In genomic region chr15:57571725-57572124, GRCh38 we compare ENCODE assay signal across 2 cellular contexts.
TF ChIP-seq lines count a peak whose summit lies in the region.

No MANE protein-coding gene starts in this region.

TF ChIP-seq in A549, 52 proteins besides CTCF, POLR2A, EP300 and RAD21 (continued from another document):
- TF ChIP-seq, protein P1, sequence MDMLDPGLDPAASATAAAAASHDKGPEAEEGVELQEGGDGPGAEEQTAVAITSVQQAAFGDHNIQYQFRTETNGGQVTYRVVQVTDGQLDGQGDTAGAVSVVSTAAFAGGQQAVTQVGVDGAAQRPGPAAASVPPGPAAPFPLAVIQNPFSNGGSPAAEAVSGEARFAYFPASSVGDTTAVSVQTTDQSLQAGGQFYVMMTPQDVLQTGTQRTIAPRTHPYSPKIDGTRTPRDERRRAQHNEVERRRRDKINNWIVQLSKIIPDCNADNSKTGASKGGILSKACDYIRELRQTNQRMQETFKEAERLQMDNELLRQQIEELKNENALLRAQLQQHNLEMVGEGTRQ (IDR thresholded peaks at IDR 0.05), result peak; percentile 44; the same call in 1 of the 2 replicates
- TF ChIP-seq ZFP36 (IDR thresholded peaks at IDR 0.05; ENCODE audit: borderline replicate concordance, partially characterized antibody), result no peak

TF ChIP-seq in K562, 482 proteins besides CTCF, POLR2A, EP300 and RAD21 (continued from another document):
- TF ChIP-seq, protein P2, sequence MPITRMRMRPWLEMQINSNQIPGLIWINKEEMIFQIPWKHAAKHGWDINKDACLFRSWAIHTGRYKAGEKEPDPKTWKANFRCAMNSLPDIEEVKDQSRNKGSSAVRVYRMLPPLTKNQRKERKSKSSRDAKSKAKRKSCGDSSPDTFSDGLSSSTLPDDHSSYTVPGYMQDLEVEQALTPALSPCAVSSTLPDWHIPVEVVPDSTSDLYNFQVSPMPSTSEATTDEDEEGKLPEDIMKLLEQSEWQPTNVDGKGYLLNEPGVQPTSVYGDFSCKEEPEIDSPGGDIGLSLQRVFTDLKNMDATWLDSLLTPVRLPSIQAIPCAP (CRISPR knock-in tag; IDR thresholded peaks at IDR 0.05; ENCODE audit: borderline replicate concordance), result no peak
- TF ChIP-seq, protein P1 (CRISPR knock-in tag; IDR thresholded peaks at IDR 0.05), result peak; percentile 32; the same call in 1 of the 2 replicates
- no peak for TF ChIP-seq TCF3 (CRISPR knock-in tag; IDR thresholded peaks at IDR 0.05)
- no peak for TF ChIP-seq ETV6 (IDR thresholded peaks at IDR 0.05; ENCODE audit: borderline replicate concordance in 1 of 2, low read depth in 2 of 2, low read length in 1 of 2)
- TF ChIP-seq ETV6 (CRISPR knock-in tag; IDR thresholded peaks at IDR 0.05; ENCODE audit: borderline replicate concordance), result no peak
- TF ChIP-seq RFX7 (CRISPR knock-in tag; IDR thresholded peaks at IDR 0.05), result no peak
- peak; percentile 29; the same call in 1 of the 2 replicates for TF ChIP-seq TOE1 (IDR thresholded peaks at IDR 0.05; ENCODE audit: borderline replicate concordance)
- TF ChIP-seq TOE1 (CRISPR knock-in tag; IDR thresholded peaks at IDR 0.05; ENCODE audit: borderline replicate concordance, low read depth), result no peak
- TF ChIP-seq BRF2 (IDR thresholded peaks at IDR 0.05; ENCODE audit: borderline replicate concordance, insufficient read depth, insufficient read length), result no peak
- TF ChIP-seq HNRNPL (IDR thresholded peaks at IDR 0.05; ENCODE audit: low read depth, low read length), result no peak
- no peak for TF ChIP-seq NFE2L1 (tag; IDR thresholded peaks at IDR 0.05; ENCODE audit: borderline replicate concordance, low read depth)
- TF ChIP-seq TCFL5 (CRISPR knock-in tag; conservative IDR thresholded peaks at IDR 0.05), result no peak
- no peak for TF ChIP-seq ZBTB43 (CRISPR knock-in tag; IDR thresholded peaks at IDR 0.05)
- no peak for TF ChIP-seq CGGBP1 (CRISPR knock-in tag; IDR thresholded peaks at IDR 0.05)
- no peak for TF ChIP-seq POLR2AphosphoS2 (IDR thresholded peaks at IDR 0.05; ENCODE audit: low read length)
- no peak for TF ChIP-seq ELF4 (CRISPR knock-in tag; IDR thresholded peaks at IDR 0.05)
- TF ChIP-seq, protein P3, sequence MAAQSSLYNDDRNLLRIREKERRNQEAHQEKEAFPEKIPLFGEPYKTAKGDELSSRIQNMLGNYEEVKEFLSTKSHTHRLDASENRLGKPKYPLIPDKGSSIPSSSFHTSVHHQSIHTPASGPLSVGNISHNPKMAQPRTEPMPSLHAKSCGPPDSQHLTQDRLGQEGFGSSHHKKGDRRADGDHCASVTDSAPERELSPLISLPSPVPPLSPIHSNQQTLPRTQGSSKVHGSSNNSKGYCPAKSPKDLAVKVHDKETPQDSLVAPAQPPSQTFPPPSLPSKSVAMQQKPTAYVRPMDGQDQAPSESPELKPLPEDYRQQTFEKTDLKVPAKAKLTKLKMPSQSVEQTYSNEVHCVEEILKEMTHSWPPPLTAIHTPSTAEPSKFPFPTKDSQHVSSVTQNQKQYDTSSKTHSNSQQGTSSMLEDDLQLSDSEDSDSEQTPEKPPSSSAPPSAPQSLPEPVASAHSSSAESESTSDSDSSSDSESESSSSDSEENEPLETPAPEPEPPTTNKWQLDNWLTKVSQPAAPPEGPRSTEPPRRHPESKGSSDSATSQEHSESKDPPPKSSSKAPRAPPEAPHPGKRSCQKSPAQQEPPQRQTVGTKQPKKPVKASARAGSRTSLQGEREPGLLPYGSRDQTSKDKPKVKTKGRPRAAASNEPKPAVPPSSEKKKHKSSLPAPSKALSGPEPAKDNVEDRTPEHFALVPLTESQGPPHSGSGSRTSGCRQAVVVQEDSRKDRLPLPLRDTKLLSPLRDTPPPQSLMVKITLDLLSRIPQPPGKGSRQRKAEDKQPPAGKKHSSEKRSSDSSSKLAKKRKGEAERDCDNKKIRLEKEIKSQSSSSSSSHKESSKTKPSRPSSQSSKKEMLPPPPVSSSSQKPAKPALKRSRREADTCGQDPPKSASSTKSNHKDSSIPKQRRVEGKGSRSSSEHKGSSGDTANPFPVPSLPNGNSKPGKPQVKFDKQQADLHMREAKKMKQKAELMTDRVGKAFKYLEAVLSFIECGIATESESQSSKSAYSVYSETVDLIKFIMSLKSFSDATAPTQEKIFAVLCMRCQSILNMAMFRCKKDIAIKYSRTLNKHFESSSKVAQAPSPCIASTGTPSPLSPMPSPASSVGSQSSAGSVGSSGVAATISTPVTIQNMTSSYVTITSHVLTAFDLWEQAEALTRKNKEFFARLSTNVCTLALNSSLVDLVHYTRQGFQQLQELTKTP (IDR thresholded peaks at IDR 0.05; ENCODE audit: low read depth in 1 of 2, partially characterized antibody in 2 of 2), result no peak
- TF ChIP-seq KLF1 (tag; IDR thresholded peaks at IDR 0.05), result no peak
